In genomic region chr10:71836594-71836970, GRCh38 we compare ENCODE assay signal across 8 cellular contexts. TPM values are rescaled to one million over a fixed set of nuclear protein-coding genes. Genes with fewer than 3 reads are reported as not detected.
DNase-seq lines count a peak whose midpoint lies in the region; ATAC-seq, FAIRE-seq and TF ChIP-seq lines count a peak whose summit lies in the region.

No MANE protein-coding gene starts in this region.

- peak; percentile 1 for ATAC-seq in GM19324 (IDR thresholded peaks at IDR 0.05; ENCODE audit: low FRiP score, unreplicated experiment)
- peak; percentile 22 for ATAC-seq in HG03175 (IDR thresholded peaks at IDR 0.05; ENCODE audit: unreplicated experiment)
- ATAC-seq in gastrocnemius medialis = peak; percentile 18 to 27

- intact Hi-C loops in gastrocnemius medialis (cut with DNase I; ENCODE audit: low total_unique reads) = loop anchor here (2.0 kb wide), 1 partner anchor 52 kb away; no protein-coding TSS in a partner anchor

- H3K27ac Mint-ChIP-seq in endothelial cell (ENCODE audit: unreplicated experiment) = peak overlapping the region; percentile 71

- peak overlapping the region; percentile 81 to 99 (median 97) for H3K27ac ChIP-seq in gastrocnemius medialis

- in situ Hi-C loops in gastrocnemius medialis (cut with MboI; ENCODE audit: low sequenced_read_pairs in 4 of 4) = loop anchor here in 3 of 4 donors (5.0 to 10.0 kb wide), 2 partner anchors 56 to 58 kb away; no protein-coding TSS in a partner anchor

- no peak for FAIRE-seq in HTR-8/SVneo (lab: Jason Lieb, UNC)

- peaks cover 3% of the 10 kb centered on the region for H3K27me3 Mint-ChIP-seq in endothelial cell (ENCODE audit: unreplicated experiment)

- no peaks in the 10 kb centered on the region for H3K9me3 ChIP-seq in gastrocnemius medialis

- no peak overlapping the region for H3K4me3 Mint-ChIP-seq in endothelial cell (ENCODE audit: unreplicated experiment)

- DNase-seq in endothelial cell (ENCODE audit: low spot score) (no peak), gastrocnemius medialis (no peak), erythroblast (lab: John Stamatoyannopoulos, UW) (no peak), SHP77 treated with DMSO at 0.1 percent for 48 hours (lab: John Stamatoyannopoulos, UW) (no peak), HTR-8/SVneo (ENCODE audit: insufficient read length, low spot score) (no peak), HUDEP-2 (lab: John Stamatoyannopoulos, UW; ENCODE audit: unreplicated experiment in 76 of 76) (no peak)

- peaks cover 31% of the 10 kb centered on the region for H3K4me1 Mint-ChIP-seq in endothelial cell (ENCODE audit: unreplicated experiment)

- no peak for TF ChIP-seq POLR2A in gastrocnemius medialis (IDR thresholded peaks at IDR 0.05)
- no peak for TF ChIP-seq POLR2A in erythroblast (IDR thresholded peaks at IDR 0.05; ENCODE audit: low read length)

- no peak for TF ChIP-seq CTCF in endothelial cell (IDR thresholded peaks at IDR 0.05; ENCODE audit: unreplicated experiment)
- TF ChIP-seq CTCF in gastrocnemius medialis (IDR thresholded peaks at IDR 0.05 in 4 of 5, conservative IDR thresholded peaks at IDR 0.05 in 1 of 5) = no peak

- peaks cover 26% of the 10 kb centered on the region for H3K36me3 Mint-ChIP-seq in endothelial cell (ENCODE audit: low read depth, unreplicated experiment)

- H3K36me3 ChIP-seq in gastrocnemius medialis = peaks cover 0 to 24% of the 10 kb centered on the region in 2 donors

- H3K9me3 Mint-ChIP-seq in endothelial cell (ENCODE audit: unreplicated experiment) = no peaks in the 10 kb centered on the region

- no peaks in the 10 kb centered on the region for H3K27me3 ChIP-seq in gastrocnemius medialis

- H3K4me3 ChIP-seq in gastrocnemius medialis = peak overlapping the region in 2 of 4 donors; percentile 7 to 28

- peaks cover 77 to 79% of the 10 kb centered on the region in 2 donors for H3K4me1 ChIP-seq in gastrocnemius medialis

RNA-seq across cellular contexts. Expression of gene PSAP, which starts 14.5 kb away (rescaled TPM):
- 676 TPM for total RNA-seq in endothelial cell (ENCODE audit: unreplicated experiment)
- total RNA-seq in gastrocnemius medialis = 1,000 to 10,000 TPM in 3 of 4 donors, 100 to 1,000 TPM in 1; 833 to 1,730 (median 1,179) TPM
